ENCODE assay signal across 34 cellular contexts in the genomic region with DNA sequence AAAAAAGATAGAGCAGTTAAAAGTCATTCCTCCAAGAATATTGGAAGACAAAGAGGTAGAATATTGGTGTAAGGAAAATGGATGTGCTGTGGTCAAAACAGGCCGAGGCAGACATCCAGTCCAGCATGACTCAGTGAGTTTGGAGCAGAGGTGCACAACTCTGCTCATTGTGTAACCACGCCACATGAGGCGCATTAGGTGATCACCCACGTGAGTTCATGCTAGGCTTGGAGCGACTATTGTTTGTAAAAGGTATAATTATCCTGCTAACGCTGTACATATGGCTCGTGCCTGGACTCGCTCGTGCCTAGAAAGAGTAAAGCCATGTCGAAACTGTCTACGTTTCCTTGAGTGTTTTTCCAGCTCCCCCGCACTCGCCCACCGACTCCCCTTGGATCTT. TPM values are rescaled to one million over a fixed set of nuclear protein-coding genes. Genes with fewer than 3 reads are reported as not detected.
DNase-seq lines count a peak whose midpoint lies in the region; ATAC-seq, FAIRE-seq and TF ChIP-seq lines count a peak whose summit lies in the region.
"Had no signal": no experiment of that assay in that cellular context is flagged by ENCODE, and none has a peak within 500 bp of the region (broad histone marks: within the 10 kb centered on the region; RNA-seq: fewer than 3 reads in every experiment).

No MANE protein-coding gene starts in this region.

- H3K4me3 ChIP-seq in HepG2 (replicated peaks in 1 of 3; ENCODE audit: insufficient read depth in 1 of 3, low read depth in 2 of 3, low read length in 3 of 3) = no peak overlapping the region
- H3K4me3 ChIP-seq in right lobe of liver = no peak overlapping the region
- no peak overlapping the region for H3K4me3 ChIP-seq in bronchial epithelial cell (ENCODE audit: low read depth, low read length)
- H3K4me3 ChIP-seq in OCI-LY7 (ENCODE audit: low read depth, low read length, poor library complexity, severe bottlenecking) = no peak overlapping the region
- H3K4me3 ChIP-seq: esophagus muscularis mucosa, left lung, SJSA1, suprapubic skin had no signal

- TF ChIP-seq EP300 in HepG2 (IDR thresholded peaks at IDR 0.05; ENCODE audit: low read depth in 2 of 2, low read length in 2 of 2) = no peak
- TF ChIP-seq EP300 in HepG2 (CRISPR knock-in tag; IDR thresholded peaks at IDR 0.05; ENCODE audit: borderline replicate concordance) = no peak

- H3K79me2 ChIP-seq in HepG2 (ENCODE audit: insufficient read depth, low read length) = no peaks in the 10 kb centered on the region
- no peaks in the 10 kb centered on the region for H3K79me2 ChIP-seq in OCI-LY7 (ENCODE audit: insufficient read depth, low read depth, low read length)

- no peaks in the 10 kb centered on the region for H3K9me2 ChIP-seq in OCI-LY7 (ENCODE audit: insufficient read depth, low read length)

- H3K36me3 ChIP-seq in HepG2 (replicated peaks in 1 of 2; ENCODE audit: control insufficient read depth in 1 of 2, insufficient read depth in 2 of 2, low read length in 2 of 2) (no peaks in the 10 kb centered on the region), right lobe of liver (no peaks in the 10 kb centered on the region), bronchial epithelial cell (ENCODE audit: control insufficient read depth, insufficient read depth, low read length) (no peaks in the 10 kb centered on the region), OCI-LY7 (ENCODE audit: insufficient read depth, low read length) (no peaks in the 10 kb centered on the region)
- H3K36me3 ChIP-seq: BE2C, esophagus muscularis mucosa, left lung, SJSA1, suprapubic skin had no signal

- H4K20me1 ChIP-seq in HepG2 (ENCODE audit: insufficient read depth, low read length) (no peaks in the 10 kb centered on the region), OCI-LY7 (ENCODE audit: insufficient read depth, low read length) (no peaks in the 10 kb centered on the region)

- DNase-seq in HepG2 (ENCODE audit: low spot score) (peak; percentile 3), right lobe of liver (no peak), NCI-H2081 treated with DMSO at 0.1 percent for 48 hours (lab: John Stamatoyannopoulos, UW) (peak; percentile 79), bronchial epithelial cell (ENCODE audit: low read depth) (peak; percentile 93), urothelium cell line (ENCODE audit: low spot score) (no peak), OCI-LY7 (ENCODE audit: low spot score) (no peak)
- DNase-seq: ACHN; activated CD4-positive, CD25-positive, alpha-beta regulatory T cell; activated CD8-positive, alpha-beta memory T cell treated with anti-CD3 and anti-CD28 coated beads, Interleukin-2, amount 50 U/mL, for 4 hours; activated naive CD4-positive, alpha-beta T cell treated with anti-CD3 and anti-CD28 coated beads for 36 hours; BE2C; CD8-positive, alpha-beta memory T cell; DMS79; effector CD4-positive, alpha-beta T cell; GDM1; HCEC 1CT; hippocampal formation; immature natural killer cell; left lung; NCI-H774; posterior cingulate gyrus; stimulated activated CD4-positive, alpha-beta T cell treated with anti-CD3 and anti-CD28 coated beads, Interleukin-15, amount 100 ng/mL, for 24 hours; stimulated activated naive CD4-positive, alpha-beta T cell; T-cell had no signal

- peak overlapping the region; percentile 52 for H3K4me2 ChIP-seq in HepG2 (ENCODE audit: low read depth, low read length)
- no peak overlapping the region for H3K4me2 ChIP-seq in OCI-LY7 (ENCODE audit: low read length)

- H3K9me3 ChIP-seq in HepG2 (ENCODE audit: low read length) (no peaks in the 10 kb centered on the region), right lobe of liver (no peaks in the 10 kb centered on the region), OCI-LY7 (ENCODE audit: low read length) (no peaks in the 10 kb centered on the region)
- H3K9me3 ChIP-seq: BE2C, esophagus muscularis mucosa, left lung, SJSA1, suprapubic skin had no signal

- H3K27ac ChIP-seq in HepG2 (ENCODE audit: extremely low read length, insufficient read depth, low read length) (no peak overlapping the region), right lobe of liver (no peak overlapping the region), OCI-LY7 (ENCODE audit: low read depth, low read length, poor library complexity, severe bottlenecking) (no peak overlapping the region)
- H3K27ac ChIP-seq: esophagus muscularis mucosa, left lung, SJSA1, suprapubic skin had no signal

- H3K4me1 ChIP-seq in HepG2 (ENCODE audit: insufficient read depth, low read length) = no peaks in the 10 kb centered on the region
- H3K4me1 ChIP-seq in right lobe of liver = peaks cover 0 to 7% (median 0%) of the 10 kb centered on the region in 4 donors
- peaks cover 12% of the 10 kb centered on the region for H3K4me1 ChIP-seq in OCI-LY7 (ENCODE audit: insufficient read depth, low read length, poor library complexity, severe bottlenecking)
- H3K4me1 ChIP-seq: BE2C, left lung, SJSA1, suprapubic skin had no signal

- CTCF ChIA-PET in HepG2 (lab: Yijun Ruan, JAX; ENCODE audit: low intra/inter-chr PET ratio, low total read pairs) (no interaction called here), OCI-LY7 (lab: Charles Lee; ENCODE audit: unreplicated experiment) (no interaction called here)

- intact Hi-C loops in HepG2 (cut with micrococcal nuclease; ENCODE audit: unreplicated experiment) (no loop called here), right lobe of liver (cut with DNase I) (no loop called here), OCI-LY7 (cut with micrococcal nuclease; ENCODE audit: unreplicated experiment) (loop anchor here (10.0 kb wide), 1 partner anchor 171 kb away; no protein-coding TSS in a partner anchor)

- TF ChIP-seq CTCF in HepG2 (CRISPR knock-in tag; IDR thresholded peaks at IDR 0.05) (no peak), right lobe of liver (IDR thresholded peaks at IDR 0.05) (no peak), bronchial epithelial cell (IDR thresholded peaks at IDR 0.05; ENCODE audit: insufficient read depth, low read length, severe bottlenecking) (peak; percentile 18), OCI-LY7 (conservative IDR thresholded peaks at IDR 0.05; ENCODE audit: low read length) (no peak)

- H3K27me3 ChIP-seq in HepG2 (ENCODE audit: control insufficient read depth in 1 of 2, insufficient read depth in 2 of 2, low read length in 2 of 2) (no peaks in the 10 kb centered on the region; a peak in 1 of 5 replicates), right lobe of liver (no peaks in the 10 kb centered on the region), bronchial epithelial cell (ENCODE audit: control insufficient read depth, insufficient read depth, low read length) (no peaks in the 10 kb centered on the region)
- H3K27me3 ChIP-seq: esophagus muscularis mucosa, left lung, SJSA1, suprapubic skin had no signal

- POLR2A ChIA-PET in HepG2 (lab: Yijun Ruan, JAX) = no interaction called here
- POLR2A ChIA-PET in OCI-LY7 (lab: Charles Lee) = interaction anchor here (1.0 to 1.2 kb wide), 2 partner anchors 10 to 15 kb away, joined by 3 to 4 read pairs; no protein-coding TSS in a partner anchor

- H3K9ac ChIP-seq in HepG2 (ENCODE audit: insufficient read depth, low read depth, low read length) = no peak overlapping the region

- in situ Hi-C loops in HepG2 (cut with HindIII; ENCODE audit: extremely low pct_ligation_motif_present, low pct_unique_long_range_greater_than_20kb) = no loop called here

- ATAC-seq in HepG2 = peak; percentile 41; the same call in 2 of the 3 replicates
- ATAC-seq in right lobe of liver = no peak
- no peak for ATAC-seq in HG02938 (IDR thresholded peaks at IDR 0.05; ENCODE audit: unreplicated experiment)
- ATAC-seq in GM21529 (IDR thresholded peaks at IDR 0.05; ENCODE audit: unreplicated experiment) = no peak
- ATAC-seq: left lung, T-cell had no signal

- 17% methylated on average over 14 of the region's 14 CpGs for WGBS in HepG2 (ENCODE audit: low lambda C conversion rate)
- WGBS in right lobe of liver (ENCODE audit: insufficient coverage, low coverage, low lambda C conversion rate, missing lambda C conversion rate) = 84% methylated on average over 11 of the region's 14 CpGs

- TF ChIP-seq RAD21 in HepG2 (CRISPR knock-in tag; IDR thresholded peaks at IDR 0.05) = no peak

- BruUV-seq in HepG2 (replicated peaks; lab: Mats Ljungman, UMichigan) = no TSS peak
- BruUV-seq in OCI-LY7 (replicated peaks; lab: Mats Ljungman, UMichigan) = no TSS peak

- FAIRE-seq in HepG2 (lab: Jason Lieb, UNC) (no peak), bronchial epithelial cell (lab: Jason Lieb, UNC) (peak; percentile 98), urothelium cell line (lab: Jason Lieb, UNC) (peak; percentile 44)
- FAIRE-seq: colon, frontal cortex had no signal

- H2AFZ ChIP-seq in HepG2 (ENCODE audit: low read length) (no peak overlapping the region), OCI-LY7 (ENCODE audit: low read length) (no peak overlapping the region)

- no peak for TF ChIP-seq POLR2A in HepG2 (IDR thresholded peaks at IDR 0.05; ENCODE audit: insufficient read depth in 1 of 2, low read depth in 2 of 2, low read length in 2 of 2)
- TF ChIP-seq POLR2A in right lobe of liver (IDR thresholded peaks at IDR 0.05) = no peak

RNA-seq across cellular contexts. Expression of a gene that starts 23.9 kb away (rescaled TPM):
- not detected in 2 replicates for total RNA-seq in HepG2 (2016; rRNA removed; fragmentation: Illumina TruSeq; extraction: Trizol)
- not detected in 2 replicates for total RNA-seq in HepG2 (2016; cell fraction: cytosol; rRNA removed; fragmentation: Illumina TruSeq; extraction: Trizol; ENCODE audit: low read depth)
- not detected in 2 replicates for total RNA-seq in HepG2 (2016; cell fraction: insoluble cytoplasmic fraction; rRNA removed; fragmentation: Illumina TruSeq; extraction: Trizol)
- total RNA-seq in HepG2 (2016; cell fraction: membrane; rRNA removed; fragmentation: Illumina TruSeq; extraction: Trizol) = not detected in 2 replicates
- total RNA-seq in HepG2 (2016; cell fraction: nucleus; rRNA removed; fragmentation: Illumina TruSeq; extraction: Trizol) = not detected in 2 replicates
- not detected in 2 replicates for polyA plus RNA-seq in HepG2 (2011; rRNA removed)
- not detected in 2 replicates for polyA plus RNA-seq in HepG2 (2011; cell fraction: cytosol; rRNA removed)
- polyA plus RNA-seq in HepG2 (2011; cell fraction: nucleus; rRNA removed) = not detected in 2 replicates
- polyA plus RNA-seq in HepG2 (2012) = not detected in 2 replicates
- not detected in 2 replicates for polyA plus RNA-seq in HepG2 (2016; cell fraction: cytosol; fragmentation: Illumina TruSeq; extraction: Trizol; ENCODE audit: low read depth)
- not detected in 2 replicates for polyA plus RNA-seq in HepG2 (2016; cell fraction: insoluble cytoplasmic fraction; fragmentation: Illumina TruSeq; extraction: Trizol; ENCODE audit: low read depth)
- not detected in 2 replicates for polyA plus RNA-seq in HepG2 (2016; cell fraction: membrane; fragmentation: Illumina TruSeq; extraction: Trizol; ENCODE audit: low read depth)
- not detected in 2 replicates for polyA plus RNA-seq in HepG2 (2016; cell fraction: nucleus; fragmentation: Illumina TruSeq; extraction: Trizol; ENCODE audit: insufficient read depth, low read depth)
- polyA minus RNA-seq in HepG2 (2011; rRNA and poly(A)+ RNA removed; ENCODE audit: low replicate concordance) = 0.05 TPM in 1 of 2 replicates, not detected in the other
- polyA minus RNA-seq in HepG2 (2011; cell fraction: cytosol; rRNA and poly(A)+ RNA removed) = not detected in 2 replicates
- polyA minus RNA-seq in HepG2 (2011; cell fraction: nucleus; rRNA and poly(A)+ RNA removed) = not detected in 2 replicates
- total RNA-seq in right lobe of liver = under 1 TPM in 4 of 6 experiments, not detected in 2; 0.02 to 0.19 (median 0.12) TPM
- total RNA-seq in bronchial epithelial cell = under 0.01 TPM in 2 replicates
- total RNA-seq in OCI-LY7 (2014; rRNA removed; shearing (Covaris generic)) = not detected in 2 replicates
- total RNA-seq in OCI-LY7 (2022) = not detected in 2 replicates
- total RNA-seq: activated naive CD4-positive, alpha-beta T cell treated with anti-CD3 and anti-CD28 coated beads for 36 hours; activated T-helper 1 cell treated with anti-CD3 and anti-CD28 coated beads, Interleukin-12 subunit alpha, Interleukin-12 subunit beta, Interleukin-2, Interleukin-4 antibody, amounts not matched to agents 30 ng/mL and 10 ng/mL and 1 ng/mL, durations not matched to agents 14 hours and 24 hours and 36 hours; CD8-positive, alpha-beta memory T cell; mesenteric fat pad; suprapubic skin; T-cell; ureter had no signal
- polyA plus RNA-seq: CD8-positive, alpha-beta memory T cell; immature natural killer cell had no signal

RNA-seq across cellular contexts. Expression of a gene that starts 59.1 kb away (rescaled TPM):
- total RNA-seq in HepG2 (2016; rRNA removed; fragmentation: Illumina TruSeq; extraction: Trizol) = 58.4 and 102 TPM in 2 replicates
- 4.8 and 5.0 TPM in 2 replicates for total RNA-seq in HepG2 (2016; cell fraction: cytosol; rRNA removed; fragmentation: Illumina TruSeq; extraction: Trizol; ENCODE audit: low read depth)
- 55.4 and 103 TPM in 2 replicates for total RNA-seq in HepG2 (2016; cell fraction: insoluble cytoplasmic fraction; rRNA removed; fragmentation: Illumina TruSeq; extraction: Trizol)
- 13.6 and 15.4 TPM in 2 replicates for total RNA-seq in HepG2 (2016; cell fraction: membrane; rRNA removed; fragmentation: Illumina TruSeq; extraction: Trizol)
- total RNA-seq in HepG2 (2016; cell fraction: nucleus; rRNA removed; fragmentation: Illumina TruSeq; extraction: Trizol) = 112 and 117 TPM in 2 replicates
- 78.2 and 84.7 TPM in 2 replicates for polyA plus RNA-seq in HepG2 (2011; rRNA removed)
- 25.7 and 42.3 TPM in 2 replicates for polyA plus RNA-seq in HepG2 (2011; cell fraction: cytosol; rRNA removed)
- 20.9 and 34.4 TPM in 2 replicates for polyA plus RNA-seq in HepG2 (2011; cell fraction: nucleus; rRNA removed)
- polyA plus RNA-seq in HepG2 (2012) = 101 and 154 TPM in 2 replicates
- 2.5 and 2.9 TPM in 2 replicates for polyA plus RNA-seq in HepG2 (2016; cell fraction: cytosol; fragmentation: Illumina TruSeq; extraction: Trizol; ENCODE audit: low read depth)
- 33.9 and 35.6 TPM in 2 replicates for polyA plus RNA-seq in HepG2 (2016; cell fraction: insoluble cytoplasmic fraction; fragmentation: Illumina TruSeq; extraction: Trizol; ENCODE audit: low read depth)
- polyA plus RNA-seq in HepG2 (2016; cell fraction: membrane; fragmentation: Illumina TruSeq; extraction: Trizol; ENCODE audit: low read depth) = 6.3 and 7.3 TPM in 2 replicates
- polyA plus RNA-seq in HepG2 (2016; cell fraction: nucleus; fragmentation: Illumina TruSeq; extraction: Trizol; ENCODE audit: insufficient read depth, low read depth) = 83.7 and 84.7 TPM in 2 replicates
- 235 TPM in 1 of 2 replicates, not detected in the other for polyA minus RNA-seq in HepG2 (2011; rRNA and poly(A)+ RNA removed; ENCODE audit: low replicate concordance)
- 56.3 and 83.6 TPM in 2 replicates for polyA minus RNA-seq in HepG2 (2011; cell fraction: cytosol; rRNA and poly(A)+ RNA removed)
- 111 and 137 TPM in 2 replicates for polyA minus RNA-seq in HepG2 (2011; cell fraction: nucleus; rRNA and poly(A)+ RNA removed)
- 100 to 1,000 TPM in 4 of 6 experiments, 10 to 100 TPM in 2; 91.6 to 134 (median 112) TPM for total RNA-seq in right lobe of liver
- under 0.01 and 0.38 TPM in 2 replicates for total RNA-seq in bronchial epithelial cell
- total RNA-seq in OCI-LY7 (2014; rRNA removed; shearing (Covaris generic)) = 0.25 TPM in 1 of 2 replicates, not detected in the other
- total RNA-seq in OCI-LY7 (2022) = 0.57 and 0.77 TPM in 2 replicates
- total RNA-seq: activated T-helper 1 cell treated with anti-CD3 and anti-CD28 coated beads, Interleukin-12 subunit alpha, Interleukin-12 subunit beta, Interleukin-2, Interleukin-4 antibody, amounts not matched to agents 30 ng/mL and 10 ng/mL and 1 ng/mL, durations not matched to agents 14 hours and 24 hours and 36 hours; CD8-positive, alpha-beta memory T cell; ureter had no signal
- polyA plus RNA-seq: CD8-positive, alpha-beta memory T cell; immature natural killer cell had no signal

Comparison
In these comparisons a context has a peak if more than half of its experiments do, and no peak if none do; other contexts are left out.
1. DNase-seq: peak in HepG2 (single experiment), NCI-H2081 treated with DMSO at 0.1 percent for 48 hours (single experiment) and bronchial epithelial cell (single experiment); none in right lobe of liver (0 of 3), urothelium cell line (single experiment) and OCI-LY7 (single experiment).